28 cellular contexts compared by ENCODE assay signal in the genomic region with DNA sequence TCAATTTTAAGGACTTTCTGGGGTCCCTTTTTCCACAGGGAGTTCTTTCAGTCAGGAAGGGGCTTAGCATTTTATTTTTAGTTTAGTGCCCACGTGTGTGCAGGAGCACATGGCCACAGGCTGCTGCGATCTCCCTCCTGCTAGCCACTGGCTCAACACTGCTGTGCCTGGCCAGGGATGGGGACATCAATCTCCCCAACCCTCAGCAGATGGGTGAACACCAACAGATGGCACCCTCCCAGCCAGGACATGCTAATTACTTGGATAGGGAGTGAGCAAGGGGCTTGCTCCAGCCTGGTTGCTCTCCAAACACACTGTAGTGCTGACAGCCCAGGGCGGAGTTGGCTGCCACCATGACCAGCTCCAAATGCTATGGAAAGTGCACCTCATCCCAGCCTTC. TPM values are rescaled to one million over a fixed set of nuclear protein-coding genes. Genes with fewer than 3 reads are reported as not detected.
DNase-seq lines count a peak whose midpoint lies in the region; ATAC-seq and TF ChIP-seq lines count a peak whose summit lies in the region.
"Had no signal": no experiment of that assay in that cellular context is flagged by ENCODE, and none has a peak within 500 bp of the region (broad histone marks: within the 10 kb centered on the region; RNA-seq: fewer than 3 reads in every experiment).

No MANE protein-coding gene starts in this region.

- 46 to 64% (median 58%) methylated on average over 3 of the region's 3 CpGs for WGBS in heart left ventricle, 4 donors
- 47 to 60% (median 49%) methylated on average over 3 of the region's 3 CpGs for WGBS in psoas muscle, 3 donors

- no peak for TF ChIP-seq POLR2A in heart left ventricle (IDR thresholded peaks at IDR 0.05)

- TF ChIP-seq CTCF in heart left ventricle (IDR thresholded peaks at IDR 0.05) (no peak), psoas muscle (IDR thresholded peaks at IDR 0.05) (no peak)

- peak; percentile 78 for ATAC-seq in Right ventricle myocardium inferior
- peak; percentile 78 to 95 (median 88) for ATAC-seq in heart left ventricle
- ATAC-seq in psoas muscle = peak in 2 of 4 donors; percentile 54 to 57
- no peak for ATAC-seq in HG02610 (IDR thresholded peaks at IDR 0.05; ENCODE audit: unreplicated experiment)
- ATAC-seq: Panc1 had no signal

- peaks cover 0 to 18% (median 3%) of the 10 kb centered on the region in 12 donors for H3K4me1 ChIP-seq in heart left ventricle
- H3K4me1 ChIP-seq in psoas muscle = peaks cover 25% of the 10 kb centered on the region
- H3K4me1 ChIP-seq: A549, adrenal gland, breast epithelium, vagina had no signal

- H3K36me3 ChIP-seq in heart left ventricle = no peaks in the 10 kb centered on the region
- no peaks in the 10 kb centered on the region for H3K36me3 ChIP-seq in psoas muscle (ENCODE audit: insufficient read depth in 1 of 2, low read depth in 1 of 2)
- H3K36me3 ChIP-seq: adrenal gland; BLaER1 treated with 17β-estradiol and CSF1 and Interleukin-3, amounts not matched to agents 10 nM and 100 nM; breast epithelium; vagina had no signal

- no peak for DNase-seq in Right ventricle myocardium inferior (ENCODE audit: missing footprints)
- no peak for DNase-seq in cardiac septum (ENCODE audit: low spot score)
- DNase-seq in NCI-H69 (lab: John Stamatoyannopoulos, UW) = peak; percentile 74
- DNase-seq in heart left ventricle = peak in 4 of 5 donors; percentile 23 to 67 (median 36)
- DNase-seq in psoas muscle = no peak
- DNase-seq in ureter (ENCODE audit: low spot score) = no peak
- DNase-seq in GF-D8 (lab: John Stamatoyannopoulos, UW) = no peak
- DNase-seq: activated CD4-positive, alpha-beta T cell treated with anti-CD3 and anti-CD28 coated beads for 4 hours; activated gamma-delta T cell; adrenal gland; Calu3; dermis blood vessel endothelial cell; foreskin fibroblast; HFFc6; KG1; NCI-H2081 treated with DMSO at 0.1 percent for 48 hours; NCI-H748 treated with DMSO at 0.1 percent for 48 hours; stimulated activated CD4-positive, alpha-beta T cell treated with anti-CD3 and anti-CD28 coated beads, Interleukin-12 subunit alpha, Interleukin-12 subunit beta, amount 100 ng/mL, for 4 hours; stimulated activated CD8-positive, alpha-beta memory T cell treated with anti-CD3 and anti-CD28 coated beads, Interleukin-4, amount 100 ng/mL, for 48 hours had no signal

- H3K27me3 ChIP-seq in heart left ventricle (no peaks in the 10 kb centered on the region), psoas muscle (ENCODE audit: insufficient read depth in 3 of 3, low read length in 2 of 3) (no peaks in the 10 kb centered on the region)
- H3K27me3 ChIP-seq: adrenal gland; BLaER1 treated with 17β-estradiol and CSF1 and Interleukin-3, amounts not matched to agents 10 nM and 100 nM; breast epithelium; vagina had no signal

- no peaks in the 10 kb centered on the region for H3K9me3 ChIP-seq in heart left ventricle
- no peaks in the 10 kb centered on the region for H3K9me3 ChIP-seq in psoas muscle
- H3K9me3 ChIP-seq: A549; adrenal gland; BLaER1 treated with 17β-estradiol and CSF1 and Interleukin-3, amounts not matched to agents 10 nM and 100 nM; breast epithelium; vagina had no signal

- no peak overlapping the region for H3K27ac ChIP-seq in heart left ventricle
- H3K27ac ChIP-seq in psoas muscle = peak overlapping the region; percentile 12
- H3K27ac ChIP-seq: A549; adrenal gland; BLaER1 treated with 17β-estradiol and CSF1 and Interleukin-3, amounts not matched to agents 10 nM and 100 nM; breast epithelium; vagina had no signal

- intact Hi-C loops in Right ventricle myocardium inferior (cut with DNase I) = no loop called here
- intact Hi-C loops in cardiac septum (cut with DNase I) = loop anchor here (5.0 kb wide), 1 partner anchor 187 kb away; no protein-coding TSS in a partner anchor
- intact Hi-C loops in heart left ventricle (cut with DNase I) = loop anchor here in 1 of 10 donors (5.0 kb wide), 1 partner anchor 43 kb away; no protein-coding TSS in a partner anchor
- intact Hi-C loops in psoas muscle (cut with DNase I) = loop anchor here in 1 of 2 donors (5.0 kb wide), 1 partner anchor 157 kb away; a partner anchor contains a TSS

- no peak overlapping the region for H3K4me3 ChIP-seq in heart left ventricle
- H3K4me3 ChIP-seq in psoas muscle = no peak overlapping the region
- H3K4me3 ChIP-seq: A549; adrenal gland; BLaER1 treated with 17β-estradiol and CSF1 and Interleukin-3, amounts not matched to agents 10 nM and 100 nM; breast epithelium; vagina had no signal

RNA-seq across cellular contexts. Expression of a gene that starts 7.4 kb away (rescaled TPM):
- total RNA-seq in Right ventricle myocardium inferior (13.2 TPM), cardiac septum (14.2 TPM), heart left ventricle (10 to 100 TPM; 10.3 to 15.9 (median 12.1) TPM), psoas muscle (10 to 100 TPM; 23.0 to 66.2 (median 34.8) TPM), ureter (53.6 TPM)
- polyA plus RNA-seq in heart left ventricle (10 to 100 TPM in 1 of 2 donors, 1 to 10 TPM in 1; 8.9 to 13.3 TPM), psoas muscle (10 to 100 TPM; 16.7 to 45.8 (median 26.5) TPM)

RNA-seq across cellular contexts. Expression of a gene that starts 55.5 kb away (rescaled TPM):
- total RNA-seq in Right ventricle myocardium inferior (not detected), cardiac septum (not detected), heart left ventricle (not detected), psoas muscle (not detected), ureter (0.10 TPM)
- polyA plus RNA-seq in heart left ventricle (not detected), psoas muscle (under 1 TPM in 1 of 3 donors, not detected in 2; 0.10 TPM)
- total RNA-seq: breast epithelium, Calu3, dermis blood vessel endothelial cell, G401, HFFc6, neural crest cell, subcutaneous adipose tissue, vagina had no signal
- polyA plus RNA-seq: A549, adrenal gland had no signal

Comparison
In these comparisons a context has a peak if more than half of its experiments do, and no peak if none do; other contexts are left out.
1. DNase-seq: peak in NCI-H69 (single experiment) and heart left ventricle (4 of 5); none in Right ventricle myocardium inferior (single experiment), cardiac septum (single experiment), psoas muscle (0 of 2), ureter (single experiment) and GF-D8 (single experiment).